1 cellular context compared by ENCODE assay signal in genomic region chr9:129175825-129176633, GRCh38.
TF ChIP-seq lines count a peak whose summit lies in the region.

No MANE protein-coding gene starts in this region.

TF ChIP-seq in HepG2, 621 proteins besides CTCF, POLR2A, EP300 and RAD21 (continued from another document and continues in another):
- no peak for TF ChIP-seq MBNL3 (CRISPR knock-in tag; conservative IDR thresholded peaks at IDR 0.05)
- TF ChIP-seq SAP130 (CRISPR knock-in tag; IDR thresholded peaks at IDR 0.05; ENCODE audit: low read depth): peak; percentile 71
- peak; percentile 90 for TF ChIP-seq ZNF574 (CRISPR knock-in tag; IDR thresholded peaks at IDR 0.05)
- TF ChIP-seq ZFP90 (CRISPR knock-in tag; IDR thresholded peaks at IDR 0.05; ENCODE audit: borderline replicate concordance): peak; percentile 68; the same call in 1 of the 2 replicates
- TF ChIP-seq CC2D1A (CRISPR knock-in tag; IDR thresholded peaks at IDR 0.05): no peak
- 0 out of 2 replicates have a peak, but pooled peaks have one; percentile 47 for TF ChIP-seq ZFAT (CRISPR knock-in tag; conservative IDR thresholded peaks at IDR 0.05)
- TF ChIP-seq CCDC6 (CRISPR knock-in tag; IDR thresholded peaks at IDR 0.05): peak; percentile 25; the same call in 1 of the 2 replicates
- TF ChIP-seq HNRNPH1 (optimal IDR thresholded peaks at IDR 0.05; ENCODE audit: low read depth, low read length): no peak
- 0 out of 2 replicates have a peak, but pooled peaks have one; percentile 59 for TF ChIP-seq MED13 (CRISPR knock-in tag; IDR thresholded peaks at IDR 0.05)
- TF ChIP-seq CEBPG (CRISPR knock-in tag; IDR thresholded peaks at IDR 0.05): peak; percentile 31; the same call in 1 of the 2 replicates
- peak; percentile 67 for TF ChIP-seq PRDM15 (CRISPR knock-in tag; IDR thresholded peaks at IDR 0.05)
- TF ChIP-seq KDM5B (CRISPR knock-in tag; IDR thresholded peaks at IDR 0.05; ENCODE audit: borderline replicate concordance): no peak; the same call in 1 of the 2 replicates
- TF ChIP-seq ZKSCAN8 (CRISPR knock-in tag; IDR thresholded peaks at IDR 0.05; ENCODE audit: borderline replicate concordance): 0 out of 2 replicates have a peak, but pooled peaks have one; percentile 21
- peak; percentile 83; the same call in 1 of the 2 replicates for TF ChIP-seq ZC3H13 (CRISPR knock-in tag; IDR thresholded peaks at IDR 0.05)
- TF ChIP-seq ZNF460 (CRISPR knock-in tag; IDR thresholded peaks at IDR 0.05; ENCODE audit: borderline replicate concordance): no peak
- TF ChIP-seq HNF4G (IDR thresholded peaks at IDR 0.05; ENCODE audit: borderline replicate concordance, low read depth, low read length): peak; percentile 58; the same call in 1 of the 2 replicates
- no peak for TF ChIP-seq HNF4G (CRISPR knock-in tag; IDR thresholded peaks at IDR 0.05; ENCODE audit: borderline replicate concordance, low read depth)
- peak; percentile 77 for TF ChIP-seq ZBTB43 (CRISPR knock-in tag; conservative IDR thresholded peaks at IDR 0.05)
- 0 out of 2 replicates have a peak, but pooled peaks have one; percentile 44 for TF ChIP-seq ATF1 (CRISPR knock-in tag; IDR thresholded peaks at IDR 0.05)
- TF ChIP-seq GATAD1 (CRISPR knock-in tag; IDR thresholded peaks at IDR 0.05): 0 out of 2 replicates have a peak, but pooled peaks have one; percentile 29
- TF ChIP-seq ZNF281 (CRISPR knock-in tag; IDR thresholded peaks at IDR 0.05; ENCODE audit: borderline replicate concordance): no peak; the same call in 1 of the 2 replicates
- TF ChIP-seq ZNF441 (CRISPR knock-in tag; IDR thresholded peaks at IDR 0.05; ENCODE audit: borderline replicate concordance): 0 out of 2 replicates have a peak, but pooled peaks have one; percentile 18
- TF ChIP-seq NCOR1 (IDR thresholded peaks at IDR 0.05; ENCODE audit: borderline replicate concordance, low read length): peak; percentile 63; the same call in 1 of the 2 replicates
- peak; percentile 48; the same call in 1 of the 2 replicates for TF ChIP-seq NKX3-1 (CRISPR knock-in tag; IDR thresholded peaks at IDR 0.05)
- peak; percentile 80; the same call in 1 of the 2 replicates for TF ChIP-seq ZNF816 (CRISPR knock-in tag; IDR thresholded peaks at IDR 0.05; ENCODE audit: borderline replicate concordance)
- TF ChIP-seq ZNF550 (CRISPR knock-in tag; IDR thresholded peaks at IDR 0.05; ENCODE audit: borderline replicate concordance): no peak
- 0 out of 2 replicates have a peak, but pooled peaks have one; percentile 81 for TF ChIP-seq ZBTB10 (CRISPR knock-in tag; IDR thresholded peaks at IDR 0.05; ENCODE audit: borderline replicate concordance)
- TF ChIP-seq GATAD2A (CRISPR knock-in tag; IDR thresholded peaks at IDR 0.05): peak; percentile 51; the same call in 1 of the 2 replicates
- TF ChIP-seq FOSL2 (CRISPR knock-in tag; IDR thresholded peaks at IDR 0.05): peak; percentile 44; the same call in 1 of the 2 replicates
- TF ChIP-seq SP1 (IDR thresholded peaks at IDR 0.05): no peak
- TF ChIP-seq SP1 (CRISPR knock-in tag; IDR thresholded peaks at IDR 0.05): peak; percentile 37; the same call in 1 of the 2 replicates
- peak; percentile 8; the same call in 1 of the 2 replicates for TF ChIP-seq ZFY (CRISPR knock-in tag; IDR thresholded peaks at IDR 0.05)
- 0 out of 2 replicates have a peak, but pooled peaks have one; percentile 50 for TF ChIP-seq KDM3A (CRISPR knock-in tag; IDR thresholded peaks at IDR 0.05; ENCODE audit: low read depth)
- TF ChIP-seq TARDBP (CRISPR knock-in tag; IDR thresholded peaks at IDR 0.05): peak; percentile 37; the same call in 1 of the 2 replicates
- TF ChIP-seq ZNF543 (CRISPR knock-in tag; IDR thresholded peaks at IDR 0.05): no peak
- 0 out of 2 replicates have a peak, but pooled peaks have one; percentile 21 for TF ChIP-seq ZNF431 (CRISPR knock-in tag; IDR thresholded peaks at IDR 0.05; ENCODE audit: borderline replicate concordance, low read depth)
- TF ChIP-seq ZBTB33 (CRISPR knock-in tag; IDR thresholded peaks at IDR 0.05): peak; percentile 19; the same call in 1 of the 2 replicates
- peak; percentile 62; the same call in 1 of the 2 replicates for TF ChIP-seq YEATS4 (CRISPR knock-in tag; IDR thresholded peaks at IDR 0.05; ENCODE audit: borderline replicate concordance)
